ENCODE assay signal across 8 cellular contexts in the genomic region with DNA sequence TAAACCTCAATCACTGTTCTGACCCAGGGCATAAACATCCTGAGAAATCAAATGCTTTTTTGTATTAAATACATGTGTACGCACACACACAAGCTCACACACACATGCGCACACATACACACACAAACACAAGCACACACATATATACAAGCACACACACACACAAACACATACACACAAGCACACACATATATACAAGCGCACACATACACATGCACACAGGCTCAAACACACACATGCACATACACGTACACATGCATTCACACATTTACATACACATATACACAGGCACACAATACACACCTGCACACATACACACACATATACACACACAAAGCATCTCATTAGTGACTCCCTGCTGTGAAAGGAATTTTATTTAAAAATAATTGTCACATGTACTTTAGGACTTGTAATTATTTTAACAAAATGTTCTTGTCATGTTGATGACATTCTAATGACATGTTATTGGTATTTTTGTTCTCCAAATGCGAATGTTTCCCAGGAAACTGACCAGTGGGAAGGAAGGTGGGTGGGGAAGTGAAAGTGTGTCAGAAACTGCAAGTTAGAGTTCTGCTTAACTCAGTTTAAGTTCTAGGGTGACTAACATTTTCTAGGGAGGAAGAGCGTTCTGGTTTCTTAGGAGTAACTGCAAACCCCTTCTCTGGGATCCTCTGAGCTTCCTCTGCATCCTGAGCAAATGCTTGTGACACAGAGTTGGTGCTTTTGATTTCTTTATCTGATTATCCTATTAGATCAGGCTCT.
DNase-seq lines count a peak whose midpoint lies in the region; ATAC-seq and TF ChIP-seq lines count a peak whose summit lies in the region.

No MANE protein-coding gene starts in this region.

- H4K20me1 ChIP-seq in PC-3 (ENCODE audit: low read length), result no peaks in the 10 kb centered on the region

- H3K4me3 ChIP-seq in PC-3 (ENCODE audit: low read length) (peak overlapping the region; percentile 0; the same call in 1 of the 2 replicates), esophagus squamous epithelium (no peak overlapping the region)

- WGBS in esophagus squamous epithelium, 2 donors, result 69 to 78% methylated on average over 6 of the region's 6 CpGs

- H3K79me2 ChIP-seq in PC-3 (ENCODE audit: low read length), result no peaks in the 10 kb centered on the region

- no peaks in the 10 kb centered on the region for H3K9me2 ChIP-seq in PC-3 (replicated peaks; ENCODE audit: low read length)

- TF ChIP-seq CTCF in PC-3 (conservative IDR thresholded peaks at IDR 0.05; ENCODE audit: low read depth, low read length) (no peak), esophagus squamous epithelium (IDR thresholded peaks at IDR 0.05) (no peak)

- H3K4me1 ChIP-seq in PC-3 (ENCODE audit: insufficient read depth, low read length), result peaks cover 18% of the 10 kb centered on the region
- peaks cover 6 to 37% (median 14%) of the 10 kb centered on the region in 3 donors for H3K4me1 ChIP-seq in esophagus squamous epithelium

- peak overlapping the region; percentile 26 for H3K4me2 ChIP-seq in PC-3 (ENCODE audit: low read length)

- peak overlapping the region; percentile 5; the same call in 1 of the 2 replicates for H2AFZ ChIP-seq in PC-3 (ENCODE audit: low read length)

- intact Hi-C loops in PC-3 (cut with micrococcal nuclease), result no loop called here
- intact Hi-C loops in esophagus squamous epithelium (cut with DNase I), result no loop called here

- H3K27ac ChIP-seq in PC-3 (ENCODE audit: low read length) (peak overlapping the region; percentile 24), esophagus squamous epithelium (peak overlapping the region in 3 of 4 donors; percentile 40 to 67 (median 46))

- H3F3A ChIP-seq in PC-3 (ENCODE audit: low read length, unreplicated experiment), result no peaks in the 10 kb centered on the region

- DNase-seq in PC-3 (peak; percentile 35), esophagus squamous epithelium (lab: John Stamatoyannopoulos, UW) (no peak), DMS 273 (lab: John Stamatoyannopoulos, UW; ENCODE audit: unreplicated experiment) (no peak), occipital lobe (lab: John Stamatoyannopoulos, UW) (no peak), foreskin melanocyte (no peak)
- peak; percentile 52 for DNase-seq in stimulated activated CD8-positive, alpha-beta memory T cell treated with anti-CD3 and anti-CD28 coated beads, Interleukin-4, amount 100 ng/mL, for 48 hours

- H3K27me3 ChIP-seq in PC-3 (ENCODE audit: low read length) (no peaks in the 10 kb centered on the region), esophagus squamous epithelium (no peaks in the 10 kb centered on the region)

- peak; percentile 16 for ATAC-seq in GM18861 (IDR thresholded peaks at IDR 0.05; ENCODE audit: unreplicated experiment)
- peak; percentile 39 for ATAC-seq in HG02870 (IDR thresholded peaks at IDR 0.05; ENCODE audit: unreplicated experiment)
- peak; percentile 19; the same call in 1 of the 2 replicates for ATAC-seq in PC-3

- TF ChIP-seq POLR2A in esophagus squamous epithelium (IDR thresholded peaks at IDR 0.05), result no peak

- no peaks in the 10 kb centered on the region for H3K36me3 ChIP-seq in PC-3 (ENCODE audit: low read depth, low read length)
- no peaks in the 10 kb centered on the region for H3K36me3 ChIP-seq in esophagus squamous epithelium

- no peak overlapping the region for H3K9ac ChIP-seq in PC-3 (ENCODE audit: low read length)

- H3K9me3 ChIP-seq in PC-3 (ENCODE audit: low read length) (no peaks in the 10 kb centered on the region), esophagus squamous epithelium (no peaks in the 10 kb centered on the region)

- no TSS peak for BruUV-seq in PC-3 (replicated peaks; lab: Mats Ljungman, UMichigan)

- POLR2A ChIA-PET in PC-3 (lab: Charles Lee; ENCODE audit: unreplicated experiment), result interaction anchor here (0.6 to 0.7 kb wide), 3 partner anchors 29 to 97 kb away, joined by 3 to 4 read pairs (median 3); no protein-coding TSS in a partner anchor

- CTCF ChIA-PET in PC-3 (lab: Charles Lee), result no interaction called here

Comparison
In these comparisons a context has a peak if more than half of its experiments do, and no peak if none do; other contexts are left out.
1. DNase-seq: peak in PC-3 (single experiment) and stimulated activated CD8-positive, alpha-beta memory T cell treated with anti-CD3 and anti-CD28 coated beads, Interleukin-4, amount 100 ng/mL, for 48 hours (single experiment); none in esophagus squamous epithelium (single experiment), DMS 273 (single experiment), occipital lobe (single experiment) and foreskin melanocyte (single experiment).
2. Peak in every context shown above with its lines, with median percentiles within 50 percentile points of each other: ATAC-seq.